Comparison of ENCODE assay signal across 8 cellular contexts in the genomic region with DNA sequence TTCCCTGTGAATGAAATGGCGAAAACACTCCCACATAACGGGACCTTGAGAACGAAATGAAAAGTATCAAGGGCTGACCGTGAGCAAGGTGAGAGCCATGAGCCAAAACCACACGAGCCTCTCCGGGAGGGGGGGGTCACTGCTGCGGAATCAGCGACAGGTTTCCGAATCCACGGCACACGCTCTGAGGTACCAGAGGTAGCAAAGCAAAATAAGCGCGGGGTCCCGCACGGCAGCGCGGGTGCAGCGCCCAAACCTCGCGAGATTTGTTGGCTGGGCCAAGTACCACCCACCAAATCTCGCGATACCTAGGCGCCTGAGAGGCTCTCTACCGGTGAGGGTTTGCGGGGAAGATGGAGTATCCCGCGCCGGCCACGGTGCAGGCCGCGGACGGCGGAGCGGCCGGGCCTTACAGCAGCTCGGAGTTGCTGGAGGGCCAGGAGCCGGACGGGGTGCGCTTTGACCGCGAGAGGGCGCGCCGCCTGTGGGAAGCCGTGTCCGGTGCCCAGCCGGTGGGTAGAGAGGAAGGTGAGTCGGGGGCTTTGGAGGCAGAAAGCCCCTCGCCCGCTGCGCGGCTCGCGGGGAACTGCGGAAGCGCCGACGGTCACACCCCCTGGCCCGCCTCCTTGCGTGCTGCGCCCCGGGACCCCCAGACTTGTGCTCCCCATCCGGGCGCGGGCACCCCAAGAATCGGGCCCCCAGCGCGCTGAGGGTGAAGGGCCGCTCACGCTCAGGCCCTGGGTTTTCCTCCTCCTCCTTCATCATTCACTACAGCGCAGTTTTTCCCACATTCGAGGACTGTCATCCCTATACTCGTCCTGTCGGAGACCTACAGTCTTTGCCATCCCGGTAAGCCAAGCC. TPM values are rescaled to one million over a fixed set of nuclear protein-coding genes. Genes with fewer than 3 reads are reported as not detected.
A peak's percentile ranks its signal among the peaks of the same experiment; 100 is the strongest.
DNase-seq lines count a peak whose midpoint lies in the region; TF ChIP-seq lines count a peak whose summit lies in the region.

A gene with protein sequence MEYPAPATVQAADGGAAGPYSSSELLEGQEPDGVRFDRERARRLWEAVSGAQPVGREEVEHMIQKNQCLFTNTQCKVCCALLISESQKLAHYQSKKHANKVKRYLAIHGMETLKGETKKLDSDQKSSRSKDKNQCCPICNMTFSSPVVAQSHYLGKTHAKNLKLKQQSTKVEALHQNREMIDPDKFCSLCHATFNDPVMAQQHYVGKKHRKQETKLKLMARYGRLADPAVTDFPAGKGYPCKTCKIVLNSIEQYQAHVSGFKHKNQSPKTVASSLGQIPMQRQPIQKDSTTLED (plus strand): TSS at position 311 of the 861 bp plus-strand sequence. CDS start 43 bp downstream, at position 354.

- CTCF ChIA-PET in activated naive CD4-positive, alpha-beta T cell treated with anti-CD3 and anti-CD28 coated beads for 36 hours (lab: Charles Lee): interaction anchor here (0.5 to 1.0 kb wide), 5 partner anchors 17 to 684 kb away, joined by 3 to 6 read pairs (median 3); no protein-coding TSS in a partner anchor

- intact Hi-C loops in activated naive CD4-positive, alpha-beta T cell treated with anti-CD3 and anti-CD28 coated beads for 36 hours (cut with micrococcal nuclease): loop anchor here (1.0 to 5.0 kb wide), 4 partner anchors 16 to 480 kb away; a partner anchor contains a TSS

- H3K4me3 Mint-ChIP-seq in activated naive CD4-positive, alpha-beta T cell treated with anti-CD3 and anti-CD28 coated beads for 36 hours: peak within 1 kb of the TSS; percentile 99

- no peaks in the 10 kb centered on the region for H3K36me3 ChIP-seq in GM06990 (ENCODE audit: control insufficient read depth, insufficient read depth, low read length)

- peaks cover 21% of the 10 kb centered on the region for H3K36me3 Mint-ChIP-seq in activated naive CD4-positive, alpha-beta T cell treated with anti-CD3 and anti-CD28 coated beads for 36 hours (ENCODE audit: low read depth)

- no peaks in the 10 kb centered on the region for H3K27me3 Mint-ChIP-seq in activated naive CD4-positive, alpha-beta T cell treated with anti-CD3 and anti-CD28 coated beads for 36 hours (ENCODE audit: low read depth)

- H3K4me3 ChIP-seq in GM06990 (replicated peaks; ENCODE audit: low read depth, low read length) (peak within 1 kb of the TSS; percentile 96), HFF-Myc (replicated peaks; ENCODE audit: low read depth, low read length) (peak within 1 kb of the TSS; percentile 94), NB4 (ENCODE audit: low read depth, low read length) (peak within 1 kb of the TSS; percentile 96)

- peak; percentile 79 for TF ChIP-seq POLR2A in NB4 (IDR thresholded peaks at IDR 0.05; ENCODE audit: extremely low read depth, insufficient read length)

- peak; percentile 45 for TF ChIP-seq CTCF in GM06990 (IDR thresholded peaks at IDR 0.05; ENCODE audit: insufficient read depth, low read length, poor library complexity, severe bottlenecking)
- peak; percentile 53 for TF ChIP-seq CTCF in HFF-Myc (IDR thresholded peaks at IDR 0.05; ENCODE audit: low read depth, low read length, missing control alignments)
- peak; percentile 37 for TF ChIP-seq CTCF in NB4 (IDR thresholded peaks at IDR 0.05; ENCODE audit: low read depth, low read length)

- DNase-seq in GM06990 (ENCODE audit: extremely low read depth, insufficient read length): peak; percentile 92
- DNase-seq in HFF-Myc (ENCODE audit: extremely low read depth, low read depth): peak; percentile 61
- DNase-seq in NB4 (ENCODE audit: low read depth): peak; percentile 92
- DNase-seq in SK-N-DZ (ENCODE audit: low spot score): peak; percentile 96
- peak; percentile 95 for DNase-seq in activated naive CD4-positive, alpha-beta T cell treated with anti-CD3 and anti-CD28 coated beads for 36 hours
- peak; percentile 95 for DNase-seq in germinal center (ENCODE audit: low spot score)
- DNase-seq in non-pigmented ciliary epithelial cell (ENCODE audit: low read depth): peak; percentile 44
- peak; percentile 32 to 92 (median 74) for DNase-seq in substantia nigra (lab: John Stamatoyannopoulos, UW)

- H3K9me3 Mint-ChIP-seq in activated naive CD4-positive, alpha-beta T cell treated with anti-CD3 and anti-CD28 coated beads for 36 hours: no peaks in the 10 kb centered on the region

- H3K27me3 ChIP-seq in GM06990 (replicated peaks; ENCODE audit: control insufficient read depth, insufficient read depth, low read length): no peaks in the 10 kb centered on the region

- H3K27ac Mint-ChIP-seq in activated naive CD4-positive, alpha-beta T cell treated with anti-CD3 and anti-CD28 coated beads for 36 hours: peak within 1 kb of the TSS; percentile 91

- peak within 1 kb of the TSS; percentile 79 for H3K27ac ChIP-seq in substantia nigra (ENCODE audit: low read depth, low read length, poor library complexity, severe bottlenecking)

- H3K4me1 Mint-ChIP-seq in activated naive CD4-positive, alpha-beta T cell treated with anti-CD3 and anti-CD28 coated beads for 36 hours (ENCODE audit: low read depth): peaks cover 39% of the 10 kb centered on the region

RNA-seq across cellular contexts. Expression of the gene that starts here (rescaled TPM):
- polyA plus RNA-seq in SK-N-DZ (2014; cell fraction: cytosol; rRNA removed): 24.5 and 27.6 TPM in 2 replicates
- 17.0 and 17.5 TPM in 2 replicates for polyA plus RNA-seq in SK-N-DZ (2014; cell fraction: nucleus; rRNA removed)
- 10 to 100 TPM; 13.4 to 15.1 TPM for total RNA-seq in activated naive CD4-positive, alpha-beta T cell treated with anti-CD3 and anti-CD28 coated beads for 36 hours

Comparison
In these comparisons a context has a peak if more than half of its experiments do, and no peak if none do; other contexts are left out.
1. Peak in every context shown above with its lines: DNase-seq, H3K4me3 ChIP-seq and H3K27ac ChIP-seq.
2. DNase-seq: peak in every context shown above with its lines; median percentile 96 in SK-N-DZ; 95 in activated naive CD4-positive, alpha-beta T cell treated with anti-CD3 and anti-CD28 coated beads for 36 hours; 95 in germinal center; 92 in GM06990; 92 in NB4; 74 in substantia nigra; 61 in HFF-Myc; 44 in non-pigmented ciliary epithelial cell.